ENCODE assay signal across 1 cellular context in genomic region chrX:48071986-48072605, GRCh38.
TF ChIP-seq lines count a peak whose summit lies in the region.

No MANE protein-coding gene starts in this region.

TF ChIP-seq in K562, 482 proteins besides CTCF, POLR2A, EP300 and RAD21:
- TF ChIP-seq CHD4 (IDR thresholded peaks at IDR 0.05; ENCODE audit: insufficient read depth, insufficient replicate concordance, low read depth, low read length, poor library complexity, severe bottlenecking) (no peak), RAD51 (IDR thresholded peaks at IDR 0.05; ENCODE audit: borderline replicate concordance, low read depth) (peak; percentile 41; the same call in 1 of the 2 replicates), BACH1 (tag; IDR thresholded peaks at IDR 0.05) (no peak), TFE3 (CRISPR knock-in tag; IDR thresholded peaks at IDR 0.05) (peak; percentile 78), ZNF146 (CRISPR knock-in tag; IDR thresholded peaks at IDR 0.05; ENCODE audit: unreplicated experiment) (no peak), MTA1 (IDR thresholded peaks at IDR 0.05; ENCODE audit: borderline replicate concordance) (no peak), SETDB1 (IDR thresholded peaks at IDR 0.05; ENCODE audit: low read length) (no peak), ZMIZ1 (IDR thresholded peaks at IDR 0.05; ENCODE audit: low read depth in 2 of 2, low read length in 2 of 2) (no peak), DDX20 (tag; IDR thresholded peaks at IDR 0.05; ENCODE audit: low read depth) (no peak), CC2D1A (IDR thresholded peaks at IDR 0.05) (no peak)
